ENCODE assay signal across 9 cellular contexts in the genomic region with DNA sequence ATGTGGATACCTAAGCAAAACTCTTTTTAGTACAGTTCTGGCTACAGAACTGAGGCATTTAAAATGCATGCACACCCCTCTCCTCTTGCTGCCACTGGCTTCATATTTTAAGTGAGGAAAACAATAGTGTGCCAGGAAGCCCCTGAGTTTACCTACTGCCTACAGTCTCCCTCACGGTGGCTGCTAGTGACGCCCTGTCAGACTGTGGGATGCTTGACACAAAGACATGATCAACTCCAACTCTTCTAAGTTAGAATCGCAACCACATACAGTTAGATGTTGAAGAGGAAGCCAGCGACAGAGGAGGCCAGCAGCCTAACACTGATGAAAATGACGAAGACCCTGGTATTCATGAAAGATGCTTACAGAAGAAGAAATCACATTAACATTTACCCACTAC. TPM values are rescaled to one million over a fixed set of nuclear protein-coding genes. Genes with fewer than 3 reads are reported as not detected.
DNase-seq lines count a peak whose midpoint lies in the region; ATAC-seq, FAIRE-seq and TF ChIP-seq lines count a peak whose summit lies in the region.
"Had no signal": no experiment of that assay in that cellular context is flagged by ENCODE, and none has a peak within 500 bp of the region (broad histone marks: within the 10 kb centered on the region; RNA-seq: fewer than 3 reads in every experiment).

No MANE protein-coding gene starts in this region.

- H3K36me3 ChIP-seq in stomach smooth muscle (ENCODE audit: control insufficient read depth in 2 of 2, insufficient read depth in 2 of 2, low read length in 2 of 2): peaks cover 12% of the 10 kb centered on the region in 2 donors
- peaks cover 6 to 10% of the 10 kb centered on the region in 2 donors for H3K36me3 ChIP-seq in body of pancreas (replicated peaks in 1 of 2; ENCODE audit: insufficient read depth in 1 of 2, low read depth in 2 of 2)

- no peak for FAIRE-seq in HTR-8/SVneo (lab: Jason Lieb, UNC)

- peaks cover 31% of the 10 kb centered on the region for H3K36me3 Mint-ChIP-seq in activated CD4-positive, alpha-beta T cell treated with anti-CD3 and anti-CD28 coated beads for 36 hours (ENCODE audit: low read depth)
- H3K36me3 Mint-ChIP-seq in activated CD8-positive, alpha-beta T cell treated with anti-CD3 and anti-CD28 coated beads, Interleukin-2, amount 10 ng/mL, durations not matched to agents 7 days and 5 days (ENCODE audit: low read depth): peaks cover 29% of the 10 kb centered on the region

- H3K27me3 Mint-ChIP-seq in activated CD4-positive, alpha-beta T cell treated with anti-CD3 and anti-CD28 coated beads for 36 hours: no peaks in the 10 kb centered on the region
- no peaks in the 10 kb centered on the region for H3K27me3 Mint-ChIP-seq in activated CD8-positive, alpha-beta T cell treated with anti-CD3 and anti-CD28 coated beads, Interleukin-2, amount 10 ng/mL, durations not matched to agents 7 days and 5 days (ENCODE audit: low read depth)

- POLR2A ChIA-PET in activated CD4-positive, alpha-beta T cell treated with anti-CD3 and anti-CD28 coated beads for 36 hours (lab: Charles Lee): interaction anchor here (0.7 kb wide), 1 partner anchor 147 kb away, joined by 4 read pairs; no protein-coding TSS in a partner anchor
- POLR2A ChIA-PET in activated CD8-positive, alpha-beta T cell treated with anti-CD3 and anti-CD28 coated beads, Interleukin-2, amount 10 ng/mL, durations not matched to agents 7 days and 5 days (lab: Charles Lee): interaction anchor here (1.2 kb wide), 1 partner anchor 28 kb away, joined by 4 read pairs; no protein-coding TSS in a partner anchor

- no peaks in the 10 kb centered on the region for H3K9me3 Mint-ChIP-seq in activated CD4-positive, alpha-beta T cell treated with anti-CD3 and anti-CD28 coated beads for 36 hours (ENCODE audit: low read depth)
- no peaks in the 10 kb centered on the region for H3K9me3 Mint-ChIP-seq in activated CD8-positive, alpha-beta T cell treated with anti-CD3 and anti-CD28 coated beads, Interleukin-2, amount 10 ng/mL, durations not matched to agents 7 days and 5 days (ENCODE audit: insufficient read depth)

- TF ChIP-seq POLR2A in body of pancreas (IDR thresholded peaks at IDR 0.05): no peak

- H3K9ac ChIP-seq in stomach smooth muscle (ENCODE audit: low read length in 2 of 2): no peak overlapping the region

- CTCF ChIA-PET in activated CD4-positive, alpha-beta T cell treated with anti-CD3 and anti-CD28 coated beads for 36 hours (lab: Charles Lee): no interaction called here
- CTCF ChIA-PET in activated CD8-positive, alpha-beta T cell treated with anti-CD3 and anti-CD28 coated beads, Interleukin-2, amount 10 ng/mL, durations not matched to agents 7 days and 5 days (lab: Charles Lee): no interaction called here

- WGBS in body of pancreas, 2 donors: 20 to 21% methylated on average over 5 of the region's 5 CpGs

- H3K27ac ChIP-seq in stomach smooth muscle (ENCODE audit: low read length) (no peak overlapping the region), body of pancreas (peak overlapping the region in 2 of 4 donors; percentile 100)

- peaks cover 35% of the 10 kb centered on the region for H3K4me1 Mint-ChIP-seq in activated CD4-positive, alpha-beta T cell treated with anti-CD3 and anti-CD28 coated beads for 36 hours
- H3K4me1 Mint-ChIP-seq in activated CD8-positive, alpha-beta T cell treated with anti-CD3 and anti-CD28 coated beads, Interleukin-2, amount 10 ng/mL, durations not matched to agents 7 days and 5 days (ENCODE audit: low read depth): peaks cover 30% of the 10 kb centered on the region

- H3K27me3 ChIP-seq in stomach smooth muscle (ENCODE audit: control insufficient read depth in 1 of 2, insufficient read depth in 2 of 2, low read length in 2 of 2): no peaks in the 10 kb centered on the region
- H3K27me3 ChIP-seq in body of pancreas: no peaks in the 10 kb centered on the region

- TF ChIP-seq CTCF in body of pancreas (IDR thresholded peaks at IDR 0.05): no peak

- peak overlapping the region; percentile 97 for H3K4me3 Mint-ChIP-seq in activated CD4-positive, alpha-beta T cell treated with anti-CD3 and anti-CD28 coated beads for 36 hours
- H3K4me3 Mint-ChIP-seq in activated CD8-positive, alpha-beta T cell treated with anti-CD3 and anti-CD28 coated beads, Interleukin-2, amount 10 ng/mL, durations not matched to agents 7 days and 5 days: peak overlapping the region; percentile 92

- H3K4me1 ChIP-seq in stomach smooth muscle (ENCODE audit: control insufficient read depth, insufficient read depth, low read length) (peaks cover 25% of the 10 kb centered on the region), body of pancreas (peaks cover 59% of the 10 kb centered on the region)

- no peak for DNase-seq in activated CD4-positive, alpha-beta T cell treated with anti-CD3 and anti-CD28 coated beads for 36 hours
- no peak for DNase-seq in activated CD4-positive, alpha-beta T cell treated with anti-CD3 and anti-CD28 coated beads, Interleukin-2, amount 50 U/mL, for 4 hours
- DNase-seq in activated CD8-positive, alpha-beta T cell treated with anti-CD3 and anti-CD28 coated beads, Interleukin-2, amount 10 ng/mL, durations not matched to agents 7 days and 5 days: peak; percentile 45
- DNase-seq in HTR-8/SVneo (ENCODE audit: insufficient read length, low spot score): no peak
- DNase-seq in body of pancreas: no peak
- DNase-seq in DMS153 treated with DMSO at 0.1 percent for 48 hours (lab: John Stamatoyannopoulos, UW; ENCODE audit: unreplicated experiment): no peak
- DNase-seq: C1 segment of cervical spinal cord had no signal

- intact Hi-C loops in activated CD4-positive, alpha-beta T cell treated with anti-CD3 and anti-CD28 coated beads for 36 hours (cut with DNase I, micrococcal nuclease): loop anchor here in 1 of 2 experiments (5.0 kb wide), 2 partner anchors 401 to 1136 kb away; a partner anchor contains a TSS
- intact Hi-C loops in body of pancreas (cut with DNase I): no loop called here

- H3K4me3 ChIP-seq in iPS-18c (ENCODE audit: insufficient read depth, low read depth, low read length) (peak overlapping the region; percentile 71), stomach smooth muscle (ENCODE audit: low read length in 2 of 2) (peak overlapping the region; percentile 77 to 91), body of pancreas (no peak overlapping the region)

- no peaks in the 10 kb centered on the region for H3K9me3 ChIP-seq in iPS-18c (ENCODE audit: control insufficient read depth, insufficient read depth, low read length)
- H3K9me3 ChIP-seq in stomach smooth muscle (ENCODE audit: control insufficient read depth in 2 of 2, low read length in 2 of 2): no peaks in the 10 kb centered on the region
- H3K9me3 ChIP-seq in body of pancreas: no peaks in the 10 kb centered on the region

- peak overlapping the region; percentile 96 for H3K27ac Mint-ChIP-seq in activated CD4-positive, alpha-beta T cell treated with anti-CD3 and anti-CD28 coated beads for 36 hours
- H3K27ac Mint-ChIP-seq in activated CD8-positive, alpha-beta T cell treated with anti-CD3 and anti-CD28 coated beads, Interleukin-2, amount 10 ng/mL, durations not matched to agents 7 days and 5 days: peak overlapping the region; percentile 100

- no peak for ATAC-seq in activated CD4-positive, alpha-beta T cell treated with anti-CD3 and anti-CD28 coated beads for 36 hours
- ATAC-seq in activated CD8-positive, alpha-beta T cell treated with anti-CD3 and anti-CD28 coated beads, Interleukin-2, amount 10 ng/mL, durations not matched to agents 7 days and 5 days: no peak
- ATAC-seq in body of pancreas: no peak

RNA-seq across cellular contexts. Expression of a gene that starts 1.3 kb away (rescaled TPM):
- 10 to 100 TPM; 62.7 TPM for total RNA-seq in activated CD4-positive, alpha-beta T cell treated with anti-CD3 and anti-CD28 coated beads for 36 hours
- total RNA-seq in activated CD8-positive, alpha-beta T cell treated with anti-CD3 and anti-CD28 coated beads, Interleukin-2, amount 10 ng/mL, durations not matched to agents 7 days and 5 days: 10 to 100 TPM; 86.8 to 89.2 TPM
- 10 to 100 TPM; 35.3 to 75.8 TPM for total RNA-seq in body of pancreas

RNA-seq across cellular contexts. Expression of a gene that starts 41.9 kb away (rescaled TPM):
- total RNA-seq in activated CD4-positive, alpha-beta T cell treated with anti-CD3 and anti-CD28 coated beads for 36 hours: 10 to 100 TPM; 13.5 to 14.1 TPM
- total RNA-seq in activated CD8-positive, alpha-beta T cell treated with anti-CD3 and anti-CD28 coated beads, Interleukin-2, amount 10 ng/mL, durations not matched to agents 7 days and 5 days: 10 to 100 TPM; 16.8 to 18.2 TPM
- total RNA-seq in body of pancreas: 10 to 100 TPM in 1 of 2 donors, 1 to 10 TPM in 1; 8.8 to 25.4 TPM

Comparison
In these comparisons a context has a peak if more than half of its experiments do, and no peak if none do; other contexts are left out.
1. H3K4me3 ChIP-seq: peak in iPS-18c (single experiment) and stomach smooth muscle (2 of 2); none in body of pancreas (0 of 2).